In the genomic region with DNA sequence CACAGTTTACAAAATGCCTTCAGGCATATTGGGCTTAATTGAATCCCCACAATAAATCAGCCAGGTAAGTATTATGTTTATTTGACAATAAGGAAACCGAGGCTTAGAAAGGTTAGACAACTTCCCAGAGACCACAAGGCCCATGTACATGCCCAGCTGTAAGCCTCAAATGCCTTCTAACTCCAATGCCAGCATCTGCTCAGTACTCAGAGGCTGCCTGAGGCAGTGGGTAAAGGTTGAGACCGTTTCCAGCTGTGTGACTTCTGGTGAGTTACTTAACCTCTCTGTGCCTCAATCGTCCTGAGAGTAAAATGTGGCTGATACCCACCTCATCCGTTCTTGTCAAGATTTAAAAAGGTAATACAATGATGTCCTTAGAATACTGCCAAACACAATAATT, we compare ENCODE assay signal across 14 cellular contexts. TPM values are rescaled to one million over a fixed set of nuclear protein-coding genes. Genes with fewer than 3 reads are reported as not detected.
"Had no signal": no experiment of that assay in that cellular context is flagged by ENCODE, and none has a peak within 500 bp of the region (broad histone marks: within the 10 kb centered on the region; RNA-seq: fewer than 3 reads in every experiment).

No MANE protein-coding gene starts in this region.

- H3K27ac ChIP-seq: stomach, thyroid gland had no signal

- H3K9me3 Mint-ChIP-seq: activated CD4-positive, alpha-beta memory T cell treated with anti-CD3 and anti-CD28 coated beads for 36 hours; activated naive CD8-positive, alpha-beta T cell treated with anti-CD3 and anti-CD28 coated beads for 36 hours; activated T-cell treated with anti-CD3 and anti-CD28 coated beads, Interleukin-2, amount 50 U/mL, for 72 hours had no signal

- H3K4me3 Mint-ChIP-seq: activated CD4-positive, alpha-beta memory T cell treated with anti-CD3 and anti-CD28 coated beads for 36 hours; activated naive CD8-positive, alpha-beta T cell treated with anti-CD3 and anti-CD28 coated beads for 36 hours; activated T-cell treated with anti-CD3 and anti-CD28 coated beads, Interleukin-2, amount 50 U/mL, for 72 hours had no signal

- DNase-seq: activated CD4-positive, alpha-beta memory T cell treated with anti-CD3 and anti-CD28 coated beads for 36 hours; activated gamma-delta T cell treated with Interleukin-2 at 50 U/mL for 16 hours; activated naive CD8-positive, alpha-beta T cell treated with anti-CD3 and anti-CD28 coated beads for 36 hours; activated T-cell treated with anti-CD3 and anti-CD28 coated beads, Interleukin-2, amount 50 U/mL, for 72 hours; foreskin melanocyte; left ventricle myocardium superior; midbrain; posterior cingulate gyrus; small intestine; stomach; T-helper 2 cell; thyroid gland had no signal

- H3K36me3 ChIP-seq: thyroid gland had no signal

- H3K27ac Mint-ChIP-seq: activated CD4-positive, alpha-beta memory T cell treated with anti-CD3 and anti-CD28 coated beads for 36 hours; activated naive CD8-positive, alpha-beta T cell treated with anti-CD3 and anti-CD28 coated beads for 36 hours; activated T-cell treated with anti-CD3 and anti-CD28 coated beads, Interleukin-2, amount 50 U/mL, for 72 hours had no signal

- H3K36me3 Mint-ChIP-seq: activated CD4-positive, alpha-beta memory T cell treated with anti-CD3 and anti-CD28 coated beads for 36 hours; activated naive CD8-positive, alpha-beta T cell treated with anti-CD3 and anti-CD28 coated beads for 36 hours had no signal

- H3K27me3 ChIP-seq: heart left ventricle, stomach, thyroid gland had no signal

- H3K9me3 ChIP-seq: heart left ventricle, stomach, thyroid gland had no signal

- H3K4me3 ChIP-seq: heart left ventricle, stomach, thyroid gland had no signal

RNA-seq across cellular contexts. Expression of gene CCL26, which starts 37.0 kb away (rescaled TPM):
- total RNA-seq: activated naive CD8-positive, alpha-beta T cell treated with anti-CD3 and anti-CD28 coated beads for 36 hours; endothelial cell of umbilical vein; left ventricle myocardium superior; stomach; thyroid gland had no signal
- polyA plus RNA-seq: endothelial cell of umbilical vein had no signal
